In the genomic region with DNA sequence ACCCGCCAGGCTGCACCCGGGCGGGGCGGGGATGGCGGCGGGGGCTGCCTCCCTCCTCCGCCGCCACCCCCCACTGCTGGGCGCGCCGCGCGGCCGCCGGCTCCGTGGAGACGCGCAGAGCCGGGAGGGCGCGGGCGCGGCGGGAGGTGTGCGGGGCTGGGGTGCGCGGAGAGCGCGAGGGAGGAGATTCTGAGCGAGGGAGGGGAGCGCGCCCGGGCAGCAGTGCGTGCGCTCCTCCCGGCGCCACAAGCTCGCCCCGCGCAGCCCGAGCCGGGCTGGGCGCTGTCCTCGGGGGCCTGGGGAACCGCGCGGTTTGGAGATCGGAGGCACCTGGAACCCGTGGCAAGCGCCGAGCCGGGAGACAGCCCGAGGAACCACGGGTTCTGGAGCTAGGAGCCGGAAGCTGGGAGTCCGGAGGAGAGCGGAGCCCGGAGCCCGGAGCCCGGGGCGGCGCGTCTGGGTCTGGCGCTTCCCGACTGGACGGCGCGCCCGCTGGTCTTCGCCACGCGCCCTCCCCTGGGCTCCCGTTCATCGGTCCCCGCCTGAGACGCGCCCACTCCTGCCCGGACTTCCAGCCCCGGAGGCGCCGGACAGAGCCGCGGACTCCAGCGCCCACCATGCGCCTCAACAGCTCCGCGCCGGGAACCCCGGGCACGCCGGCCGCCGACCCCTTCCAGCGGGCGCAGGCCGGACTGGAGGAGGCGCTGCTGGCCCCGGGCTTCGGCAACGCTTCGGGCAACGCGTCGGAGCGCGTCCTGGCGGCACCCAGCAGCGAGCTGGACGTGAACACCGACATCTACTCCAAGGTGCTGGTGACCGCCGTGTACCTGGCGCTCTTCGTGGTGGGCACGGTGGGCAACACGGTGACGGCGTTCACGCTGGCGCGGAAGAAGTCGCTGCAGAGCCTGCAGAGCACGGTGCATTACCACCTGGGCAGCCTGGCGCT, we compare ENCODE assay signal across 9 cellular contexts. TPM values are rescaled to one million over a fixed set of nuclear protein-coding genes. Genes with fewer than 3 reads are reported as not detected.
DNase-seq lines count a peak whose midpoint lies in the region; ATAC-seq and TF ChIP-seq lines count a peak whose summit lies in the region.
"Had no signal": no experiment of that assay in that cellular context is flagged by ENCODE, and none has a peak within 500 bp of the region (broad histone marks: within the 10 kb centered on the region; RNA-seq: fewer than 3 reads in every experiment).

A gene (plus strand): TSS at position 246 of the 946 bp plus-strand sequence. CDS start 372 bp downstream, at position 618.

- H3K27ac Mint-ChIP-seq in activated CD8-positive, alpha-beta T cell treated with anti-CD3 and anti-CD28 coated beads, Interleukin-2, amount 10 ng/mL, durations not matched to agents 7 days and 5 days: no peak within 1 kb of the TSS
- no peak within 1 kb of the TSS for H3K27ac Mint-ChIP-seq in activated CD8-positive, alpha-beta T cell treated with anti-CD3 and anti-CD28 coated beads for 36 hours
- H3K27ac Mint-ChIP-seq in glutamatergic neuron (ENCODE audit: unreplicated experiment): no peak within 1 kb of the TSS
- no peak within 1 kb of the TSS for H3K27ac Mint-ChIP-seq in stimulated activated effector memory CD8-positive, alpha-beta T cell treated with anti-CD3 and anti-CD28 coated beads, Interleukin-12 subunit alpha, Interleukin-12 subunit beta, amount 100 ng/mL, for 72 hours

- H3K36me3 Mint-ChIP-seq in activated CD8-positive, alpha-beta T cell treated with anti-CD3 and anti-CD28 coated beads, Interleukin-2, amount 10 ng/mL, durations not matched to agents 7 days and 5 days (ENCODE audit: low read depth): no peaks in the 10 kb centered on the region
- no peaks in the 10 kb centered on the region for H3K36me3 Mint-ChIP-seq in activated CD8-positive, alpha-beta T cell treated with anti-CD3 and anti-CD28 coated beads for 36 hours (ENCODE audit: low read depth)
- no peaks in the 10 kb centered on the region for H3K36me3 Mint-ChIP-seq in glutamatergic neuron (ENCODE audit: unreplicated experiment)
- H3K36me3 Mint-ChIP-seq in stimulated activated effector memory CD8-positive, alpha-beta T cell treated with anti-CD3 and anti-CD28 coated beads, Interleukin-12 subunit alpha, Interleukin-12 subunit beta, amount 100 ng/mL, for 72 hours: no peaks in the 10 kb centered on the region

- intact Hi-C loops in activated CD8-positive, alpha-beta T cell treated with anti-CD3 and anti-CD28 coated beads for 36 hours (cut with micrococcal nuclease): no loop called here

- no peak for DNase-seq in activated CD8-positive, alpha-beta T cell treated with anti-CD3 and anti-CD28 coated beads, Interleukin-2, amount 10 ng/mL, durations not matched to agents 7 days and 5 days
- DNase-seq in activated CD8-positive, alpha-beta T cell treated with anti-CD3 and anti-CD28 coated beads for 36 hours: no peak
- DNase-seq in RPMI8226: peak; percentile 55
- peak; percentile 54 for DNase-seq in glutamatergic neuron
- DNase-seq in stimulated activated effector memory CD8-positive, alpha-beta T cell treated with anti-CD3 and anti-CD28 coated beads, Interleukin-12 subunit alpha, Interleukin-12 subunit beta, amount 100 ng/mL, for 72 hours (ENCODE audit: low spot score in 2 of 2): no peak
- no peak for DNase-seq in HuH-7.5 (ENCODE audit: low spot score)
- no peak for DNase-seq in Kasumi-1 (lab: John Stamatoyannopoulos, UW)
- DNase-seq: kidney glomerular epithelial cell had no signal

- POLR2A ChIA-PET in activated CD8-positive, alpha-beta T cell treated with anti-CD3 and anti-CD28 coated beads, Interleukin-2, amount 10 ng/mL, durations not matched to agents 7 days and 5 days (lab: Charles Lee): no interaction called here
- POLR2A ChIA-PET in activated CD8-positive, alpha-beta T cell treated with anti-CD3 and anti-CD28 coated beads for 36 hours (lab: Charles Lee): no interaction called here

- TF ChIP-seq CTCF in activated CD8-positive, alpha-beta T cell treated with anti-CD3 and anti-CD28 coated beads for 36 hours (IDR thresholded peaks at IDR 0.05): no peak
- TF ChIP-seq CTCF in glutamatergic neuron (IDR thresholded peaks at IDR 0.05; ENCODE audit: partially characterized antibody, unreplicated experiment): no peak

- peak within 1 kb of the TSS; percentile 25 for H3K4me3 Mint-ChIP-seq in activated CD8-positive, alpha-beta T cell treated with anti-CD3 and anti-CD28 coated beads, Interleukin-2, amount 10 ng/mL, durations not matched to agents 7 days and 5 days
- no peak within 1 kb of the TSS for H3K4me3 Mint-ChIP-seq in activated CD8-positive, alpha-beta T cell treated with anti-CD3 and anti-CD28 coated beads for 36 hours
- H3K4me3 Mint-ChIP-seq in glutamatergic neuron (ENCODE audit: unreplicated experiment): peak within 1 kb of the TSS; percentile 74
- peak within 1 kb of the TSS; percentile 24 for H3K4me3 Mint-ChIP-seq in stimulated activated effector memory CD8-positive, alpha-beta T cell treated with anti-CD3 and anti-CD28 coated beads, Interleukin-12 subunit alpha, Interleukin-12 subunit beta, amount 100 ng/mL, for 72 hours

- peak; percentile 12 for ATAC-seq in activated CD8-positive, alpha-beta T cell treated with anti-CD3 and anti-CD28 coated beads, Interleukin-2, amount 10 ng/mL, durations not matched to agents 7 days and 5 days
- ATAC-seq in activated CD8-positive, alpha-beta T cell treated with anti-CD3 and anti-CD28 coated beads for 36 hours: no peak
- no peak for ATAC-seq in stimulated activated effector memory CD8-positive, alpha-beta T cell treated with anti-CD3 and anti-CD28 coated beads, Interleukin-12 subunit alpha, Interleukin-12 subunit beta, amount 100 ng/mL, for 72 hours
- ATAC-seq in HG03460 (IDR thresholded peaks at IDR 0.05; ENCODE audit: unreplicated experiment): no peak

- H3K27me3 Mint-ChIP-seq in activated CD8-positive, alpha-beta T cell treated with anti-CD3 and anti-CD28 coated beads, Interleukin-2, amount 10 ng/mL, durations not matched to agents 7 days and 5 days (ENCODE audit: low read depth): peaks cover 35% of the 10 kb centered on the region
- peaks cover 25% of the 10 kb centered on the region for H3K27me3 Mint-ChIP-seq in activated CD8-positive, alpha-beta T cell treated with anti-CD3 and anti-CD28 coated beads for 36 hours
- peaks cover 9% of the 10 kb centered on the region for H3K27me3 Mint-ChIP-seq in glutamatergic neuron (ENCODE audit: unreplicated experiment)

- CTCF ChIA-PET in activated CD8-positive, alpha-beta T cell treated with anti-CD3 and anti-CD28 coated beads, Interleukin-2, amount 10 ng/mL, durations not matched to agents 7 days and 5 days (lab: Charles Lee): interaction anchor here (0.8 kb wide), 1 partner anchor 82 kb away, joined by 3 read pairs; no protein-coding TSS in a partner anchor
- CTCF ChIA-PET in activated CD8-positive, alpha-beta T cell treated with anti-CD3 and anti-CD28 coated beads for 36 hours (lab: Charles Lee): interaction anchor here (1.8 kb wide), 1 partner anchor 9 kb away, joined by 4 read pairs; no protein-coding TSS in a partner anchor

- H3K4me1 Mint-ChIP-seq in activated CD8-positive, alpha-beta T cell treated with anti-CD3 and anti-CD28 coated beads, Interleukin-2, amount 10 ng/mL, durations not matched to agents 7 days and 5 days (ENCODE audit: low read depth): peaks cover 7% of the 10 kb centered on the region
- H3K4me1 Mint-ChIP-seq in activated CD8-positive, alpha-beta T cell treated with anti-CD3 and anti-CD28 coated beads for 36 hours (ENCODE audit: low read depth): peaks cover 5% of the 10 kb centered on the region
- peaks cover 9% of the 10 kb centered on the region for H3K4me1 Mint-ChIP-seq in glutamatergic neuron (ENCODE audit: low read depth, unreplicated experiment)
- peaks cover 10% of the 10 kb centered on the region for H3K4me1 Mint-ChIP-seq in stimulated activated effector memory CD8-positive, alpha-beta T cell treated with anti-CD3 and anti-CD28 coated beads, Interleukin-12 subunit alpha, Interleukin-12 subunit beta, amount 100 ng/mL, for 72 hours

- H3K9me3 Mint-ChIP-seq in activated CD8-positive, alpha-beta T cell treated with anti-CD3 and anti-CD28 coated beads, Interleukin-2, amount 10 ng/mL, durations not matched to agents 7 days and 5 days (ENCODE audit: insufficient read depth): no peaks in the 10 kb centered on the region
- no peaks in the 10 kb centered on the region for H3K9me3 Mint-ChIP-seq in activated CD8-positive, alpha-beta T cell treated with anti-CD3 and anti-CD28 coated beads for 36 hours
- H3K9me3 Mint-ChIP-seq in glutamatergic neuron (ENCODE audit: unreplicated experiment): peaks cover 3% of the 10 kb centered on the region
- no peaks in the 10 kb centered on the region for H3K9me3 Mint-ChIP-seq in stimulated activated effector memory CD8-positive, alpha-beta T cell treated with anti-CD3 and anti-CD28 coated beads, Interleukin-12 subunit alpha, Interleukin-12 subunit beta, amount 100 ng/mL, for 72 hours

RNA-seq across cellular contexts. Expression of the gene that starts here (rescaled TPM):
- total RNA-seq in activated CD8-positive, alpha-beta T cell treated with anti-CD3 and anti-CD28 coated beads, Interleukin-2, amount 10 ng/mL, durations not matched to agents 7 days and 5 days: under 1 TPM; 0.13 to 0.21 TPM
- not detected for total RNA-seq in activated CD8-positive, alpha-beta T cell treated with anti-CD3 and anti-CD28 coated beads for 36 hours
- 4.0 TPM for total RNA-seq in glutamatergic neuron (ENCODE audit: unreplicated experiment)

Comparison
In these comparisons a context has a peak if more than half of its experiments do, and no peak if none do; other contexts are left out.
1. Peak in ATAC-seq in activated CD8-positive, alpha-beta T cell treated with anti-CD3 and anti-CD28 coated beads, Interleukin-2, amount 10 ng/mL, durations not matched to agents 7 days and 5 days; RNA of the gene not detected or under 1 TPM.
2. DNase-seq: peak in RPMI8226 (single experiment) and glutamatergic neuron (single experiment); none in activated CD8-positive, alpha-beta T cell treated with anti-CD3 and anti-CD28 coated beads, Interleukin-2, amount 10 ng/mL, durations not matched to agents 7 days and 5 days (single experiment), activated CD8-positive, alpha-beta T cell treated with anti-CD3 and anti-CD28 coated beads for 36 hours (single experiment), stimulated activated effector memory CD8-positive, alpha-beta T cell treated with anti-CD3 and anti-CD28 coated beads, Interleukin-12 subunit alpha, Interleukin-12 subunit beta, amount 100 ng/mL, for 72 hours (0 of 2), HuH-7.5 (single experiment) and Kasumi-1 (0 of 2).